8 cellular contexts compared by ENCODE assay signal in genomic region chr2:217902281-217903141, GRCh38.
DNase-seq lines count a peak whose midpoint lies in the region; ATAC-seq and TF ChIP-seq lines count a peak whose summit lies in the region.

No MANE protein-coding gene starts in this region.

- H3K27me3 ChIP-seq in ascending aorta, result no peaks in the 10 kb centered on the region
- no peaks in the 10 kb centered on the region for H3K27me3 ChIP-seq in layer of hippocampus (ENCODE audit: control insufficient read depth, insufficient read depth, low read length)

- H3K4me3 ChIP-seq in ascending aorta, result peak overlapping the region; percentile 3 to 48

- H3K9me3 Mint-ChIP-seq in stimulated activated memory B cell treated with anti-CD40 and anti-IgM and Interleukin-4, amounts not matched to agents 10 μg/mL and 1 μg/mL and 100 μg/mL, for 72 hours, result no peaks in the 10 kb centered on the region

- ATAC-seq in stimulated activated memory B cell treated with anti-CD40 and anti-IgM and Interleukin-4, amounts not matched to agents 10 μg/mL and 1 μg/mL and 100 μg/mL, for 72 hours, result peak; percentile 53
- no peak for ATAC-seq in GM21723 (IDR thresholded peaks at IDR 0.05; ENCODE audit: unreplicated experiment)

- intact Hi-C loops in ascending aorta (cut with DNase I), result loop anchor here (1.0 kb wide), 1 partner anchor 17 kb away; no protein-coding TSS in a partner anchor

- no peaks in the 10 kb centered on the region for H3K36me3 Mint-ChIP-seq in stimulated activated memory B cell treated with anti-CD40 and anti-IgM and Interleukin-4, amounts not matched to agents 10 μg/mL and 1 μg/mL and 100 μg/mL, for 72 hours

- H3K27ac Mint-ChIP-seq in stimulated activated memory B cell treated with anti-CD40 and anti-IgM and Interleukin-4, amounts not matched to agents 10 μg/mL and 1 μg/mL and 100 μg/mL, for 72 hours, result no peak overlapping the region

- peaks cover 42 to 94% of the 10 kb centered on the region in 2 donors for H3K4me1 ChIP-seq in ascending aorta

- no peak overlapping the region for H3K4me3 Mint-ChIP-seq in stimulated activated memory B cell treated with anti-CD40 and anti-IgM and Interleukin-4, amounts not matched to agents 10 μg/mL and 1 μg/mL and 100 μg/mL, for 72 hours

- no peak for TF ChIP-seq CTCF in ascending aorta (IDR thresholded peaks at IDR 0.05)

- peaks cover 5% of the 10 kb centered on the region for H3K4me1 Mint-ChIP-seq in stimulated activated memory B cell treated with anti-CD40 and anti-IgM and Interleukin-4, amounts not matched to agents 10 μg/mL and 1 μg/mL and 100 μg/mL, for 72 hours

- H3K27me3 Mint-ChIP-seq in stimulated activated memory B cell treated with anti-CD40 and anti-IgM and Interleukin-4, amounts not matched to agents 10 μg/mL and 1 μg/mL and 100 μg/mL, for 72 hours, result peaks cover 55% of the 10 kb centered on the region

- no peaks in the 10 kb centered on the region for H3K9me3 ChIP-seq in ascending aorta

- H3K36me3 ChIP-seq in ascending aorta, result peaks cover 37 to 67% of the 10 kb centered on the region in 2 donors

- H3K27ac ChIP-seq in ascending aorta, result peak overlapping the region; percentile 98 to 100
- peak overlapping the region; percentile 72 for H3K27ac ChIP-seq in layer of hippocampus (ENCODE audit: low read depth, low read length)

- peak; percentile 68 for DNase-seq in HT-29 (ENCODE audit: low spot score)
- DNase-seq in ascending aorta (ENCODE audit: low spot score in 2 of 2), result peak; percentile 88 to 95
- no peak for DNase-seq in NCI-H1436 (lab: John Stamatoyannopoulos, UW)
- DNase-seq in stimulated activated CD4-positive, alpha-beta T cell treated with anti-CD3 and anti-CD28 coated beads, Interleukin-12 subunit alpha, Interleukin-12 subunit beta, amount 100 ng/mL, for 4 hours, result no peak
- no peak for DNase-seq in NCI-H2081 (lab: John Stamatoyannopoulos, UW)

Comparison
In these comparisons a context has a peak if more than half of its experiments do, and no peak if none do; other contexts are left out.
1. DNase-seq: peak in HT-29 (single experiment) and ascending aorta (2 of 2); none in NCI-H1436 (single experiment), stimulated activated CD4-positive, alpha-beta T cell treated with anti-CD3 and anti-CD28 coated beads, Interleukin-12 subunit alpha, Interleukin-12 subunit beta, amount 100 ng/mL, for 4 hours (single experiment) and NCI-H2081 (0 of 2).